Comparison of ENCODE assay signal across 10 cellular contexts in genomic region chr4:37561803-37562207, GRCh38.
DNase-seq lines count a peak whose midpoint lies in the region; ATAC-seq lines count a peak whose summit lies in the region.
"Had no signal": no experiment of that assay in that cellular context is flagged by ENCODE, and none has a peak within 500 bp of the region (broad histone marks: within the 10 kb centered on the region; RNA-seq: fewer than 3 reads in every experiment).

No MANE protein-coding gene starts in this region.

- H3K4me1 Mint-ChIP-seq in stimulated activated memory B cell treated with anti-CD40 and anti-IgM and Interleukin-4, amounts not matched to agents 10 μg/mL and 1 μg/mL and 100 μg/mL, for 72 hours, result no peaks in the 10 kb centered on the region

- no peaks in the 10 kb centered on the region for H3K27me3 Mint-ChIP-seq in stimulated activated memory B cell treated with anti-CD40 and anti-IgM and Interleukin-4, amounts not matched to agents 10 μg/mL and 1 μg/mL and 100 μg/mL, for 72 hours

- H3K4me3 Mint-ChIP-seq in stimulated activated memory B cell treated with anti-CD40 and anti-IgM and Interleukin-4, amounts not matched to agents 10 μg/mL and 1 μg/mL and 100 μg/mL, for 72 hours, result no peak overlapping the region
- H3K4me3 Mint-ChIP-seq: mesothelial cell of epicardium had no signal

- no peak overlapping the region for H3K27ac Mint-ChIP-seq in stimulated activated memory B cell treated with anti-CD40 and anti-IgM and Interleukin-4, amounts not matched to agents 10 μg/mL and 1 μg/mL and 100 μg/mL, for 72 hours

- no peaks in the 10 kb centered on the region for H3K9me3 Mint-ChIP-seq in stimulated activated memory B cell treated with anti-CD40 and anti-IgM and Interleukin-4, amounts not matched to agents 10 μg/mL and 1 μg/mL and 100 μg/mL, for 72 hours

- ATAC-seq in GM19468 (IDR thresholded peaks at IDR 0.05; ENCODE audit: extremely low read depth, unreplicated experiment) (peak; percentile 83), HG03196 (IDR thresholded peaks at IDR 0.05; ENCODE audit: unreplicated experiment) (peak; percentile 98), HG03025 (IDR thresholded peaks at IDR 0.05; ENCODE audit: low FRiP score, unreplicated experiment) (no peak)
- no peak for ATAC-seq in stimulated activated memory B cell treated with anti-CD40 and anti-IgM and Interleukin-4, amounts not matched to agents 10 μg/mL and 1 μg/mL and 100 μg/mL, for 72 hours

- in situ Hi-C loops in Caki2 (cut with HindIII; ENCODE audit: low pct_unique_long_range_greater_than_20kb, low sequenced_read_pairs), result no loop called here

- H3K36me3 Mint-ChIP-seq in stimulated activated memory B cell treated with anti-CD40 and anti-IgM and Interleukin-4, amounts not matched to agents 10 μg/mL and 1 μg/mL and 100 μg/mL, for 72 hours, result no peaks in the 10 kb centered on the region

- DNase-seq in Caki2 (ENCODE audit: low read depth) (peak; percentile 55), astrocyte of the hippocampus (ENCODE audit: low read depth, low spot score) (peak; percentile 53), midbrain (lab: John Stamatoyannopoulos, UW) (no peak), NOMO-1 treated with dmso at 0.1 percent for 144 hours (lab: John Stamatoyannopoulos, UW; ENCODE audit: unreplicated experiment) (no peak)
- DNase-seq: KBM-7 had no signal

Comparison
In these comparisons a context has a peak if more than half of its experiments do, and no peak if none do; other contexts are left out.
1. DNase-seq: peak in Caki2 (single experiment) and astrocyte of the hippocampus (single experiment); none in midbrain (single experiment) and NOMO-1 treated with dmso at 0.1 percent for 144 hours (single experiment).
2. ATAC-seq: peak in GM19468 (single experiment) and HG03196 (single experiment); none in HG03025 (single experiment) and stimulated activated memory B cell treated with anti-CD40 and anti-IgM and Interleukin-4, amounts not matched to agents 10 μg/mL and 1 μg/mL and 100 μg/mL, for 72 hours (single experiment).